ENCODE assay signal across 18 cellular contexts in genomic region chr3:24972491-24972890, GRCh38.
"Had no signal": no experiment of that assay in that cellular context is flagged by ENCODE, and none has a peak within 500 bp of the region (broad histone marks: within the 10 kb centered on the region; RNA-seq: fewer than 3 reads in every experiment).

No MANE protein-coding gene starts in this region.

- H3K27me3 ChIP-seq: MG63 had no signal

- H3K4me3 ChIP-seq: MG63 had no signal

- H3K36me3 ChIP-seq: MG63 had no signal

- H3K27ac ChIP-seq: RWPE1 had no signal

- H3K9me3 ChIP-seq: MG63 had no signal

- DNase-seq: KBM-7, MG63, NCI-H1092, NCI-H1105 treated with DMSO at 0.1 percent for 48 hours, NCI-H1417 treated with DMSO at 0.1 percent for 48 hours, NCI-H187, NCI-H2029, NCI-H2081 treated with DMSO at 0.1 percent for 48 hours, NCI-H2171, NCI-H226, NCI-H446, NCI-H510A, NCI-H524 treated with DMSO at 0.1 percent for 48 hours, NCI-H69, NCI-H774, SHP77, SW 1271 had no signal
